ENCODE assay signal across 26 cellular contexts in the genomic region with DNA sequence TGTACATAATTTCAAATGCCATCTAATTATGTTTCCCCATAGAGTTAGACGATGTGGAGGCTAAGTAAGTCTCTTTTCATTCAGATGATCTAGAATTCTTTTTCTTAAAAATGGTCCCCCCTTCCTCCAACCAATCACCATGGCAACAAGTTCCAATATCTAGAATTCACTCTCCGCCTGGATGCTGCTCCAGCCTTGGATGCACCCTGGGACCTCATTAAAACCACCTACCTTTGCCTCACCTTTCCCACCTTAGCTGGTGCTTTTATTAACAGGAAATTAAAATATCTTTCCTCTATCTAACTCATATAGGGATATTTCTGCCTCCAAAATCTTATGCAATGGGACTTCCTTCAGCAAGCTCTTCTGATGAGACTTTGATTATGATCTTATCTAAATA. TPM values are rescaled to one million over a fixed set of nuclear protein-coding genes. Genes with fewer than 3 reads are reported as not detected.
"Had no signal": no experiment of that assay in that cellular context is flagged by ENCODE, and none has a peak within 500 bp of the region (broad histone marks: within the 10 kb centered on the region; RNA-seq: fewer than 3 reads in every experiment).

No MANE protein-coding gene starts in this region.

- H3K9me3 ChIP-seq: colonic mucosa, esophagus squamous epithelium, gastrocnemius medialis had no signal

- H3K4me3 ChIP-seq: colonic mucosa, coronary artery, dorsolateral prefrontal cortex, esophagus muscularis mucosa, esophagus squamous epithelium, gastrocnemius medialis, gastroesophageal sphincter, heart left ventricle, heart right ventricle had no signal

- FAIRE-seq: colon, endometrium, endothelial cell of umbilical vein, frontal cortex had no signal

- H3K27ac ChIP-seq: colonic mucosa, coronary artery, dorsolateral prefrontal cortex, epithelial cell of prostate, esophagus muscularis mucosa, esophagus squamous epithelium, gastrocnemius medialis, gastroesophageal sphincter, heart left ventricle, heart right ventricle had no signal

- DNase-seq: colonic mucosa; cortex of kidney; dermis blood vessel endothelial cell; dorsolateral prefrontal cortex; effector CD4-positive, alpha-beta T cell; effector CD8-positive, alpha-beta T cell; effector memory CD4-positive, alpha-beta T cell; effector memory CD8-positive, alpha-beta T cell; endodermal cell; erythroblast; esophagus squamous epithelium; foreskin fibroblast; foreskin melanocyte; gastrocnemius medialis; glutamatergic neuron; heart left ventricle; heart right ventricle had no signal

- ATAC-seq: effector memory CD8-positive, alpha-beta T cell; esophagus mucosa; gastrocnemius medialis; gastroesophageal sphincter; heart left ventricle; heart right ventricle had no signal

- H3K27me3 ChIP-seq: colonic mucosa, esophagus muscularis mucosa, gastrocnemius medialis had no signal

- H3K36me3 ChIP-seq: colonic mucosa, esophagus muscularis mucosa, esophagus squamous epithelium, gastrocnemius medialis, gastroesophageal sphincter, heart left ventricle, heart right ventricle had no signal

- H3K4me1 ChIP-seq: colonic mucosa, esophagus muscularis mucosa, esophagus squamous epithelium, gastrocnemius medialis, gastroesophageal sphincter, heart left ventricle, heart right ventricle had no signal

RNA-seq across cellular contexts. Expression of a gene that starts 49.0 kb away (rescaled TPM):
- total RNA-seq: endothelial cell of umbilical vein, esophagus mucosa, esophagus squamous epithelium, gastrocnemius medialis, gastroesophageal sphincter had no signal
- polyA plus RNA-seq: endothelial cell of umbilical vein, heart left ventricle, heart right ventricle had no signal
